In the genomic region with DNA sequence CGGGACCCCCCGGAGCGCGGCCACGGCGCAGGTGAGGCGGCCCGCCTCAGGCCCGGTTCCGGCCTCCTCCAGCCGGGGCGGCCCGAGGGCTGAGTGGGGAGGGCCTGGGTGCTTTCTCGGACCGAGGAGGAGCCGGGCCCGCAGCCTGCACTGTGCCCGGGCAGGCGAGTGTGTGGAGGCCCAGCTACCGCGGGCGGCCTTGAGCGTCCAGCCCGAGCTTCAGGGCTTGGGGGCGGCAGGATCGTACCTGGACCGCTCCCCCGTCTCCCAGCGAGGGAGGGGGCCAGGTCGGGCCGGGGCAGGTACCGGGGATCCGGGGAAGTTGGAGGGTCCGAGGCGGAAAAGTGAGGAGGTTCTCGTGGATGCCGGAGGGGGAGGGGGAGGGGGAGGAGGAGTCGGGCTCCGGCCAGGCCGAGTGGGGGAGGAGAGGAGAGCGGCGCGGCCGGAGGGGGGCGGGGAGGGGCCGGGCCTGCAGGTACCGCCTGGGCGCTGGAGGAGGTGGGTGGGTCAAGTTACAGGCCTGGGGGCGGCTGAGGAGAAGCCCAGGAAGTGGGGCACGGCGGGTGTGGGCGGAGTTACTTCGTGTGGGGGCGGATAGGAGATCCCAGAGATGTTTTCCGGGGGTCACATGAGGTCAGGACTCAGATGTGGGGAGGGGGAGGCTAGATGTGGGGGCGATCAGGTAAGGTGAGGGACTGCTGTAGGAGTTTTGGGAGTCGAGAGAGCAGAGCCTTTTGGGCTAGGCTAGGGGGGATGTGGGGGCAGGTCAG, we compare ENCODE assay signal across 1 cellular context.
A peak's percentile ranks its signal among the peaks of the same experiment; 100 is the strongest.
TF ChIP-seq lines count a peak whose summit lies in the region.

No MANE protein-coding gene starts in this region.

TF ChIP-seq in HepG2, 621 proteins besides CTCF, POLR2A, EP300 and RAD21 (continues in another document):
- TF ChIP-seq PHF8 (CRISPR knock-in tag; IDR thresholded peaks at IDR 0.05) (peak; percentile 61), HOXA5 (CRISPR knock-in tag; IDR thresholded peaks at IDR 0.05) (peak; percentile 40; the same call in 1 of the 2 replicates), AKAP8 (CRISPR knock-in tag; IDR thresholded peaks at IDR 0.05) (0 out of 2 replicates have a peak, but pooled peaks have one; percentile 55), TCF7L2 (IDR thresholded peaks at IDR 0.05; ENCODE audit: low read depth, low read length) (no peak), TBX2 (CRISPR knock-in tag; IDR thresholded peaks at IDR 0.05; ENCODE audit: borderline replicate concordance) (peak; percentile 2; the same call in 1 of the 2 replicates), SP5 (CRISPR knock-in tag; IDR thresholded peaks at IDR 0.05; ENCODE audit: borderline replicate concordance, low read depth) (peak; percentile 48; the same call in 1 of the 2 replicates), ZNF773 (CRISPR knock-in tag; IDR thresholded peaks at IDR 0.05; ENCODE audit: borderline replicate concordance) (0 out of 2 replicates have a peak, but pooled peaks have one; percentile 36), KDM2A (CRISPR knock-in tag; IDR thresholded peaks at IDR 0.05; ENCODE audit: borderline replicate concordance, low read depth) (0 out of 2 replicates have a peak, but pooled peaks have one; percentile 13), GABPB1 (CRISPR knock-in tag; IDR thresholded peaks at IDR 0.05) (peak; percentile 39; the same call in 1 of the 2 replicates), AGO2 (optimal IDR thresholded peaks at IDR 0.05; ENCODE audit: low read depth, low read length) (peak; percentile 45), JUNB (CRISPR knock-in tag; IDR thresholded peaks at IDR 0.05; ENCODE audit: borderline replicate concordance) (no peak), MTF2 (CRISPR knock-in tag; IDR thresholded peaks at IDR 0.05; ENCODE audit: borderline replicate concordance) (no peak), SIX4 (CRISPR knock-in tag; IDR thresholded peaks at IDR 0.05) (peak; percentile 81), HIVEP1 (CRISPR knock-in tag; IDR thresholded peaks at IDR 0.05) (peak; percentile 62; the same call in 1 of the 2 replicates), YEATS4 (CRISPR knock-in tag; IDR thresholded peaks at IDR 0.05; ENCODE audit: borderline replicate concordance) (0 out of 2 replicates have a peak, but pooled peaks have one; percentile 31), MZF1 (CRISPR knock-in tag; IDR thresholded peaks at IDR 0.05; ENCODE audit: borderline replicate concordance) (no peak), PRPF4 (IDR thresholded peaks at IDR 0.05; ENCODE audit: low read depth, low read length, poor library complexity, severe bottlenecking) (peak; percentile 62), ESRRA (CRISPR knock-in tag; IDR thresholded peaks at IDR 0.05; ENCODE audit: low read depth) (no peak), TAF1 (CRISPR knock-in tag; IDR thresholded peaks at IDR 0.05) (peak; percentile 28; the same call in 1 of the 2 replicates), POGZ (CRISPR knock-in tag; IDR thresholded peaks at IDR 0.05) (0 out of 2 replicates have a peak, but pooled peaks have one; percentile 35), ZNF451 (CRISPR knock-in tag; IDR thresholded peaks at IDR 0.05) (0 out of 2 replicates have a peak, but pooled peaks have one; percentile 43)
- TF ChIP-seq, protein P1, sequence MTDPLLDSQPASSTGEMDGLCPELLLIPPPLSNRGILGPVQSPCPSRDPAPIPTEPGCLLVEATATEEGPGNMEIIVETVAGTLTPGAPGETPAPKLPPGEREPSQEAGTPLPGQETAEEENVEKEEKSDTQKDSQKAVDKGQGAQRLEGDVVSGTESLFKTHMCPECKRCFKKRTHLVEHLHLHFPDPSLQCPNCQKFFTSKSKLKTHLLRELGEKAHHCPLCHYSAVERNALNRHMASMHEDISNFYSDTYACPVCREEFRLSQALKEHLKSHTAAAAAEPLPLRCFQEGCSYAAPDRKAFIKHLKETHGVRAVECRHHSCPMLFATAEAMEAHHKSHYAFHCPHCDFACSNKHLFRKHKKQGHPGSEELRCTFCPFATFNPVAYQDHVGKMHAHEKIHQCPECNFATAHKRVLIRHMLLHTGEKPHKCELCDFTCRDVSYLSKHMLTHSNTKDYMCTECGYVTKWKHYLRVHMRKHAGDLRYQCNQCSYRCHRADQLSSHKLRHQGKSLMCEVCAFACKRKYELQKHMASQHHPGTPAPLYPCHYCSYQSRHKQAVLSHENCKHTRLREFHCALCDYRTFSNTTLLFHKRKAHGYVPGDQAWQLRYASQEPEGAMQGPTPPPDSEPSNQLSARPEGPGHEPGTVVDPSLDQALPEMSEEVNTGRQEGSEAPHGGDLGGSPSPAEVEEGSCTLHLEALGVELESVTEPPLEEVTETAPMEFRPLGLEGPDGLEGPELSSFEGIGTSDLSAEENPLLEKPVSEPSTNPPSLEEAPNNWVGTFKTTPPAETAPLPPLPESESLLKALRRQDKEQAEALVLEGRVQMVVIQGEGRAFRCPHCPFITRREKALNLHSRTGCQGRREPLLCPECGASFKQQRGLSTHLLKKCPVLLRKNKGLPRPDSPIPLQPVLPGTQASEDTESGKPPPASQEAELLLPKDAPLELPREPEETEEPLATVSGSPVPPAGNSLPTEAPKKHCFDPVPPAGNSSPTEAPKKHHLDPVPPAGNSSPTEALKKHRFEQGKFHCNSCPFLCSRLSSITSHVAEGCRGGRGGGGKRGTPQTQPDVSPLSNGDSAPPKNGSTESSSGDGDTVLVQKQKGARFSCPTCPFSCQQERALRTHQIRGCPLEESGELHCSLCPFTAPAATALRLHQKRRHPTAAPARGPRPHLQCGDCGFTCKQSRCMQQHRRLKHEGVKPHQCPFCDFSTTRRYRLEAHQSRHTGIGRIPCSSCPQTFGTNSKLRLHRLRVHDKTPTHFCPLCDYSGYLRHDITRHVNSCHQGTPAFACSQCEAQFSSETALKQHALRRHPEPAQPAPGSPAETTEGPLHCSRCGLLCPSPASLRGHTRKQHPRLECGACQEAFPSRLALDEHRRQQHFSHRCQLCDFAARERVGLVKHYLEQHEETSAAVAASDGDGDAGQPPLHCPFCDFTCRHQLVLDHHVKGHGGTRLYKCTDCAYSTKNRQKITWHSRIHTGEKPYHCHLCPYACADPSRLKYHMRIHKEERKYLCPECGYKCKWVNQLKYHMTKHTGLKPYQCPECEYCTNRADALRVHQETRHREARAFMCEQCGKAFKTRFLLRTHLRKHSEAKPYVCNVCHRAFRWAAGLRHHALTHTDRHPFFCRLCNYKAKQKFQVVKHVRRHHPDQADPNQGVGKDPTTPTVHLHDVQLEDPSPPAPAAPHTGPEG (CRISPR knock-in tag; IDR thresholded peaks at IDR 0.05) = 0 out of 2 replicates have a peak, but pooled peaks have one; percentile 11
- TF ChIP-seq, protein P2, sequence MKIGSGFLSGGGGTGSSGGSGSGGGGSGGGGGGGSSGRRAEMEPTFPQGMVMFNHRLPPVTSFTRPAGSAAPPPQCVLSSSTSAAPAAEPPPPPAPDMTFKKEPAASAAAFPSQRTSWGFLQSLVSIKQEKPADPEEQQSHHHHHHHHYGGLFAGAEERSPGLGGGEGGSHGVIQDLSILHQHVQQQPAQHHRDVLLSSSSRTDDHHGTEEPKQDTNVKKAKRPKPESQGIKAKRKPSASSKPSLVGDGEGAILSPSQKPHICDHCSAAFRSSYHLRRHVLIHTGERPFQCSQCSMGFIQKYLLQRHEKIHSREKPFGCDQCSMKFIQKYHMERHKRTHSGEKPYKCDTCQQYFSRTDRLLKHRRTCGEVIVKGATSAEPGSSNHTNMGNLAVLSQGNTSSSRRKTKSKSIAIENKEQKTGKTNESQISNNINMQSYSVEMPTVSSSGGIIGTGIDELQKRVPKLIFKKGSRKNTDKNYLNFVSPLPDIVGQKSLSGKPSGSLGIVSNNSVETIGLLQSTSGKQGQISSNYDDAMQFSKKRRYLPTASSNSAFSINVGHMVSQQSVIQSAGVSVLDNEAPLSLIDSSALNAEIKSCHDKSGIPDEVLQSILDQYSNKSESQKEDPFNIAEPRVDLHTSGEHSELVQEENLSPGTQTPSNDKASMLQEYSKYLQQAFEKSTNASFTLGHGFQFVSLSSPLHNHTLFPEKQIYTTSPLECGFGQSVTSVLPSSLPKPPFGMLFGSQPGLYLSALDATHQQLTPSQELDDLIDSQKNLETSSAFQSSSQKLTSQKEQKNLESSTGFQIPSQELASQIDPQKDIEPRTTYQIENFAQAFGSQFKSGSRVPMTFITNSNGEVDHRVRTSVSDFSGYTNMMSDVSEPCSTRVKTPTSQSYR (CRISPR knock-in tag; IDR thresholded peaks at IDR 0.05; ENCODE audit: borderline replicate concordance) = peak; percentile 81; the same call in 1 of the 2 replicates
- TF ChIP-seq, protein P3, sequence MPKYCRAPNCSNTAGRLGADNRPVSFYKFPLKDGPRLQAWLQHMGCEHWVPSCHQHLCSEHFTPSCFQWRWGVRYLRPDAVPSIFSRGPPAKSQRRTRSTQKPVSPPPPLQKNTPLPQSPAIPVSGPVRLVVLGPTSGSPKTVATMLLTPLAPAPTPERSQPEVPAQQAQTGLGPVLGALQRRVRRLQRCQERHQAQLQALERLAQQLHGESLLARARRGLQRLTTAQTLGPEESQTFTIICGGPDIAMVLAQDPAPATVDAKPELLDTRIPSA (CRISPR knock-in tag; IDR thresholded peaks at IDR 0.05; ENCODE audit: borderline replicate concordance) = no peak
- TF ChIP-seq, protein P4, sequence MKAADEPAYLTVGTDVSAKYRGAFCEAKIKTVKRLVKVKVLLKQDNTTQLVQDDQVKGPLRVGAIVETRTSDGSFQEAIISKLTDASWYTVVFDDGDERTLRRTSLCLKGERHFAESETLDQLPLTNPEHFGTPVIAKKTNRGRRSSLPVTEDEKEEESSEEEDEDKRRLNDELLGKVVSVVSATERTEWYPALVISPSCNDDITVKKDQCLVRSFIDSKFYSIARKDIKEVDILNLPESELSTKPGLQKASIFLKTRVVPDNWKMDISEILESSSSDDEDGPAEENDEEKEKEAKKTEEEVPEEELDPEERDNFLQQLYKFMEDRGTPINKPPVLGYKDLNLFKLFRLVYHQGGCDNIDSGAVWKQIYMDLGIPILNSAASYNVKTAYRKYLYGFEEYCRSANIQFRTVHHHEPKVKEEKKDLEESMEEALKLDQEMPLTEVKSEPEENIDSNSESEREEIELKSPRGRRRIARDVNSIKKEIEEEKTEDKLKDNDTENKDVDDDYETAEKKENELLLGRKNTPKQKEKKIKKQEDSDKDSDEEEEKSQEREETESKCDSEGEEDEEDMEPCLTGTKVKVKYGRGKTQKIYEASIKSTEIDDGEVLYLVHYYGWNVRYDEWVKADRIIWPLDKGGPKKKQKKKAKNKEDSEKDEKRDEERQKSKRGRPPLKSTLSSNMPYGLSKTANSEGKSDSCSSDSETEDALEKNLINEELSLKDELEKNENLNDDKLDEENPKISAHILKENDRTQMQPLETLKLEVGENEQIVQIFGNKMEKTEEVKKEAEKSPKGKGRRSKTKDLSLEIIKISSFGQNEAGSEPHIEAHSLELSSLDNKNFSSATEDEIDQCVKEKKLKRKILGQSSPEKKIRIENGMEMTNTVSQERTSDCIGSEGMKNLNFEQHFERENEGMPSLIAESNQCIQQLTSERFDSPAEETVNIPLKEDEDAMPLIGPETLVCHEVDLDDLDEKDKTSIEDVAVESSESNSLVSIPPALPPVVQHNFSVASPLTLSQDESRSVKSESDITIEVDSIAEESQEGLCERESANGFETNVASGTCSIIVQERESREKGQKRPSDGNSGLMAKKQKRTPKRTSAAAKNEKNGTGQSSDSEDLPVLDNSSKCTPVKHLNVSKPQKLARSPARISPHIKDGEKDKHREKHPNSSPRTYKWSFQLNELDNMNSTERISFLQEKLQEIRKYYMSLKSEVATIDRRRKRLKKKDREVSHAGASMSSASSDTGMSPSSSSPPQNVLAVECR (CRISPR knock-in tag; IDR thresholded peaks at IDR 0.05; ENCODE audit: borderline replicate concordance) = peak; percentile 43; the same call in 1 of the 2 replicates
- TF ChIP-seq, protein P5, sequence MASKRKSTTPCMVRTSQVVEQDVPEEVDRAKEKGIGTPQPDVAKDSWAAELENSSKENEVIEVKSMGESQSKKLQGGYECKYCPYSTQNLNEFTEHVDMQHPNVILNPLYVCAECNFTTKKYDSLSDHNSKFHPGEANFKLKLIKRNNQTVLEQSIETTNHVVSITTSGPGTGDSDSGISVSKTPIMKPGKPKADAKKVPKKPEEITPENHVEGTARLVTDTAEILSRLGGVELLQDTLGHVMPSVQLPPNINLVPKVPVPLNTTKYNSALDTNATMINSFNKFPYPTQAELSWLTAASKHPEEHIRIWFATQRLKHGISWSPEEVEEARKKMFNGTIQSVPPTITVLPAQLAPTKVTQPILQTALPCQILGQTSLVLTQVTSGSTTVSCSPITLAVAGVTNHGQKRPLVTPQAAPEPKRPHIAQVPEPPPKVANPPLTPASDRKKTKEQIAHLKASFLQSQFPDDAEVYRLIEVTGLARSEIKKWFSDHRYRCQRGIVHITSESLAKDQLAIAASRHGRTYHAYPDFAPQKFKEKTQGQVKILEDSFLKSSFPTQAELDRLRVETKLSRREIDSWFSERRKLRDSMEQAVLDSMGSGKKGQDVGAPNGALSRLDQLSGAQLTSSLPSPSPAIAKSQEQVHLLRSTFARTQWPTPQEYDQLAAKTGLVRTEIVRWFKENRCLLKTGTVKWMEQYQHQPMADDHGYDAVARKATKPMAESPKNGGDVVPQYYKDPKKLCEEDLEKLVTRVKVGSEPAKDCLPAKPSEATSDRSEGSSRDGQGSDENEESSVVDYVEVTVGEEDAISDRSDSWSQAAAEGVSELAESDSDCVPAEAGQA (IDR thresholded peaks at IDR 0.05; ENCODE audit: low read depth) = no peak
- TF ChIP-seq, protein P5 (CRISPR knock-in tag; IDR thresholded peaks at IDR 0.05; ENCODE audit: borderline replicate concordance) = 0 out of 2 replicates have a peak, but pooled peaks have one; percentile 47
- TF ChIP-seq, protein P6, sequence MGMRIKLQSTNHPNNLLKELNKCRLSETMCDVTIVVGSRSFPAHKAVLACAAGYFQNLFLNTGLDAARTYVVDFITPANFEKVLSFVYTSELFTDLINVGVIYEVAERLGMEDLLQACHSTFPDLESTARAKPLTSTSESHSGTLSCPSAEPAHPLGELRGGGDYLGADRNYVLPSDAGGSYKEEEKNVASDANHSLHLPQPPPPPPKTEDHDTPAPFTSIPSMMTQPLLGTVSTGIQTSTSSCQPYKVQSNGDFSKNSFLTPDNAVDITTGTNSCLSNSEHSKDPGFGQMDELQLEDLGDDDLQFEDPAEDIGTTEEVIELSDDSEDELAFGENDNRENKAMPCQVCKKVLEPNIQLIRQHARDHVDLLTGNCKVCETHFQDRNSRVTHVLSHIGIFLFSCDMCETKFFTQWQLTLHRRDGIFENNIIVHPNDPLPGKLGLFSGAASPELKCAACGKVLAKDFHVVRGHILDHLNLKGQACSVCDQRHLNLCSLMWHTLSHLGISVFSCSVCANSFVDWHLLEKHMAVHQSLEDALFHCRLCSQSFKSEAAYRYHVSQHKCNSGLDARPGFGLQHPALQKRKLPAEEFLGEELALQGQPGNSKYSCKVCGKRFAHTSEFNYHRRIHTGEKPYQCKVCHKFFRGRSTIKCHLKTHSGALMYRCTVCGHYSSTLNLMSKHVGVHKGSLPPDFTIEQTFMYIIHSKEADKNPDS (CRISPR knock-in tag; IDR thresholded peaks at IDR 0.05) = 0 out of 2 replicates have a peak, but pooled peaks have one; percentile 36
